Comparison of ENCODE assay signal across 1 cellular context in genomic region chr12:6939187-6939540, GRCh38.
TF ChIP-seq lines count a peak whose summit lies in the region.

No MANE protein-coding gene starts in this region.

TF ChIP-seq in HCT116, 20 proteins besides CTCF, POLR2A, EP300 and RAD21:
- TF ChIP-seq, protein P1, sequence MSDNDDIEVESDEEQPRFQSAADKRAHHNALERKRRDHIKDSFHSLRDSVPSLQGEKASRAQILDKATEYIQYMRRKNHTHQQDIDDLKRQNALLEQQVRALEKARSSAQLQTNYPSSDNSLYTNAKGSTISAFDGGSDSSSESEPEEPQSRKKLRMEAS (IDR thresholded peaks at IDR 0.05) = no peak
- TF ChIP-seq REST (IDR thresholded peaks at IDR 0.05; ENCODE audit: low read depth) = no peak
- TF ChIP-seq SP1 (IDR thresholded peaks at IDR 0.05; ENCODE audit: low read depth) = no peak
- TF ChIP-seq CBX3 (IDR thresholded peaks at IDR 0.05; ENCODE audit: low read depth) = no peak
- TF ChIP-seq POLR2AphosphoS5 (IDR thresholded peaks at IDR 0.05; ENCODE audit: low read depth, low read length) = 0 out of 2 replicates have a peak, but pooled peaks have one; percentile 8
- TF ChIP-seq ELF1 (IDR thresholded peaks at IDR 0.05; ENCODE audit: borderline replicate concordance, low read depth) = no peak
